ENCODE assay signal across 8 cellular contexts in genomic region chr10:45470098-45471012, GRCh38.
DNase-seq lines count a peak whose midpoint lies in the region; ATAC-seq and TF ChIP-seq lines count a peak whose summit lies in the region.

No MANE protein-coding gene starts in this region.

- peaks cover 5% of the 10 kb centered on the region for H3K36me3 Mint-ChIP-seq in activated naive CD8-positive, alpha-beta T cell treated with anti-CD3 and anti-CD28 coated beads, Interleukin-2, amount 10 ng/mL, durations not matched to agents 7 days and 5 days
- no peaks in the 10 kb centered on the region for H3K36me3 Mint-ChIP-seq in stimulated activated naive CD8-positive, alpha-beta T cell treated with anti-CD3 and anti-CD28 coated beads, Interleukin-15, Interleukin-2, amounts not matched to agents 100 ng/mL and 50 ng/mL, for 24 hours (ENCODE audit: low read depth)

- intact Hi-C loops in PC-9 (cut with micrococcal nuclease; ENCODE audit: unreplicated experiment) = no loop called here
- intact Hi-C loops in left colon (cut with DNase I, micrococcal nuclease) = no loop called here

- peak overlapping the region; percentile 59 for H3K4me3 Mint-ChIP-seq in activated naive CD8-positive, alpha-beta T cell treated with anti-CD3 and anti-CD28 coated beads, Interleukin-2, amount 10 ng/mL, durations not matched to agents 7 days and 5 days
- H3K4me3 Mint-ChIP-seq in stimulated activated naive CD8-positive, alpha-beta T cell treated with anti-CD3 and anti-CD28 coated beads, Interleukin-15, Interleukin-2, amounts not matched to agents 100 ng/mL and 50 ng/mL, for 24 hours = peak overlapping the region; percentile 24

- peaks cover 7% of the 10 kb centered on the region; the same call in 1 of the 2 replicates for H3F3A ChIP-seq in PC-9 (ENCODE audit: insufficient read depth, low read depth)

- H3K4me2 ChIP-seq in PC-9 (no peak overlapping the region), osteoblast (ENCODE audit: insufficient read depth, low read length) (no peak overlapping the region)

- H3K9me3 Mint-ChIP-seq in activated naive CD8-positive, alpha-beta T cell treated with anti-CD3 and anti-CD28 coated beads, Interleukin-2, amount 10 ng/mL, durations not matched to agents 7 days and 5 days = no peaks in the 10 kb centered on the region
- no peaks in the 10 kb centered on the region for H3K9me3 Mint-ChIP-seq in stimulated activated naive CD8-positive, alpha-beta T cell treated with anti-CD3 and anti-CD28 coated beads, Interleukin-15, Interleukin-2, amounts not matched to agents 100 ng/mL and 50 ng/mL, for 24 hours

- DNase-seq in GF-D8 (lab: John Stamatoyannopoulos, UW) = peak; percentile 94
- peak; percentile 43 to 85 for DNase-seq in PC-9
- peak; percentile 68 for DNase-seq in activated naive CD8-positive, alpha-beta T cell treated with anti-CD3 and anti-CD28 coated beads, Interleukin-2, amount 10 ng/mL, durations not matched to agents 7 days and 5 days
- DNase-seq in left colon = peak in 1 of 2 donors; percentile 25
- DNase-seq in NCI-H82 treated with DMSO at 0.1 percent for 48 hours (lab: John Stamatoyannopoulos, UW; ENCODE audit: unreplicated experiment) = no peak
- DNase-seq in osteoblast (ENCODE audit: insufficient read length, low spot score, missing footprints) = no peak
- no peak for DNase-seq in NCI-H446 (lab: John Stamatoyannopoulos, UW)

- POLR2A ChIA-PET in PC-9 (lab: Charles Lee; ENCODE audit: unreplicated experiment) = no interaction called here
- POLR2A ChIA-PET in activated naive CD8-positive, alpha-beta T cell treated with anti-CD3 and anti-CD28 coated beads, Interleukin-2, amount 10 ng/mL, durations not matched to agents 7 days and 5 days (lab: Charles Lee) = no interaction called here

- no peaks in the 10 kb centered on the region for H3K27me3 Mint-ChIP-seq in activated naive CD8-positive, alpha-beta T cell treated with anti-CD3 and anti-CD28 coated beads, Interleukin-2, amount 10 ng/mL, durations not matched to agents 7 days and 5 days
- no peaks in the 10 kb centered on the region for H3K27me3 Mint-ChIP-seq in stimulated activated naive CD8-positive, alpha-beta T cell treated with anti-CD3 and anti-CD28 coated beads, Interleukin-15, Interleukin-2, amounts not matched to agents 100 ng/mL and 50 ng/mL, for 24 hours

- H3K27me3 ChIP-seq in PC-9 (ENCODE audit: insufficient read depth, low read depth) (no peaks in the 10 kb centered on the region), osteoblast (ENCODE audit: insufficient read depth, low read length) (no peaks in the 10 kb centered on the region)

- no peaks in the 10 kb centered on the region for H3K9me2 ChIP-seq in PC-9 (ENCODE audit: insufficient read depth)

- no TSS peak for BruUV-seq in PC-9 (replicated peaks; lab: Mats Ljungman, UMichigan)

- H3K4me3 ChIP-seq in PC-9 (no peak overlapping the region), osteoblast (ENCODE audit: insufficient read depth, low read length) (no peak overlapping the region)

- H3K27ac ChIP-seq in PC-9 (no peak overlapping the region), osteoblast (ENCODE audit: low read depth, low read length) (no peak overlapping the region)

- H3K79me2 ChIP-seq in PC-9 (ENCODE audit: low read depth) (no peaks in the 10 kb centered on the region), osteoblast (ENCODE audit: insufficient read depth, low read length) (peaks cover 3% of the 10 kb centered on the region)

- ATAC-seq in activated naive CD8-positive, alpha-beta T cell treated with anti-CD3 and anti-CD28 coated beads, Interleukin-2, amount 10 ng/mL, durations not matched to agents 7 days and 5 days (ENCODE audit: low read depth) = peak; percentile 91
- peak; percentile 25 for ATAC-seq in left colon

- no peak for TF ChIP-seq CTCF in PC-9 (conservative IDR thresholded peaks at IDR 0.05)
- no peak for TF ChIP-seq CTCF in osteoblast (IDR thresholded peaks at IDR 0.05; ENCODE audit: extremely low read depth, low read depth, low read length)

- H2AFZ ChIP-seq in PC-9 = no peak overlapping the region
- H2AFZ ChIP-seq in osteoblast (ENCODE audit: low read length) = no peak overlapping the region

- H3K36me3 ChIP-seq in PC-9 (ENCODE audit: low read depth) (no peaks in the 10 kb centered on the region), osteoblast (ENCODE audit: insufficient read depth, low read length) (no peaks in the 10 kb centered on the region)

- H3K9me3 ChIP-seq in PC-9 (ENCODE audit: insufficient read depth, low read depth) (no peaks in the 10 kb centered on the region), osteoblast (ENCODE audit: low read depth, low read length) (no peaks in the 10 kb centered on the region)

- H4K20me1 ChIP-seq in PC-9 (ENCODE audit: insufficient read depth) = peaks cover 2% of the 10 kb centered on the region; the same call in 1 of the 2 replicates
- peaks cover 19% of the 10 kb centered on the region for H4K20me1 ChIP-seq in osteoblast (ENCODE audit: insufficient read depth, low read length)

- H3K27ac Mint-ChIP-seq in activated naive CD8-positive, alpha-beta T cell treated with anti-CD3 and anti-CD28 coated beads, Interleukin-2, amount 10 ng/mL, durations not matched to agents 7 days and 5 days = peak overlapping the region; percentile 85
- H3K27ac Mint-ChIP-seq in stimulated activated naive CD8-positive, alpha-beta T cell treated with anti-CD3 and anti-CD28 coated beads, Interleukin-15, Interleukin-2, amounts not matched to agents 100 ng/mL and 50 ng/mL, for 24 hours = peak overlapping the region; percentile 67

- CTCF ChIA-PET in PC-9 (lab: Charles Lee) = no interaction called here

- H3K4me1 ChIP-seq in PC-9 (replicated peaks; ENCODE audit: insufficient read depth) (0 out of 2 replicates have a peak, but pooled peaks cover 6% of the 10 kb centered on the region), osteoblast (ENCODE audit: insufficient read depth, low read length) (no peaks in the 10 kb centered on the region)

- H3K4me1 Mint-ChIP-seq in activated naive CD8-positive, alpha-beta T cell treated with anti-CD3 and anti-CD28 coated beads, Interleukin-2, amount 10 ng/mL, durations not matched to agents 7 days and 5 days = peaks cover 19% of the 10 kb centered on the region
- H3K4me1 Mint-ChIP-seq in stimulated activated naive CD8-positive, alpha-beta T cell treated with anti-CD3 and anti-CD28 coated beads, Interleukin-15, Interleukin-2, amounts not matched to agents 100 ng/mL and 50 ng/mL, for 24 hours (ENCODE audit: low read depth) = peaks cover 37% of the 10 kb centered on the region

Comparison
In these comparisons a context has a peak if more than half of its experiments do, and no peak if none do; other contexts are left out.
1. DNase-seq: peak in GF-D8 (single experiment), PC-9 (2 of 2) and activated naive CD8-positive, alpha-beta T cell treated with anti-CD3 and anti-CD28 coated beads, Interleukin-2, amount 10 ng/mL, durations not matched to agents 7 days and 5 days (single experiment); none in NCI-H82 treated with DMSO at 0.1 percent for 48 hours (single experiment), osteoblast (single experiment) and NCI-H446 (0 of 2).